In the genomic region with DNA sequence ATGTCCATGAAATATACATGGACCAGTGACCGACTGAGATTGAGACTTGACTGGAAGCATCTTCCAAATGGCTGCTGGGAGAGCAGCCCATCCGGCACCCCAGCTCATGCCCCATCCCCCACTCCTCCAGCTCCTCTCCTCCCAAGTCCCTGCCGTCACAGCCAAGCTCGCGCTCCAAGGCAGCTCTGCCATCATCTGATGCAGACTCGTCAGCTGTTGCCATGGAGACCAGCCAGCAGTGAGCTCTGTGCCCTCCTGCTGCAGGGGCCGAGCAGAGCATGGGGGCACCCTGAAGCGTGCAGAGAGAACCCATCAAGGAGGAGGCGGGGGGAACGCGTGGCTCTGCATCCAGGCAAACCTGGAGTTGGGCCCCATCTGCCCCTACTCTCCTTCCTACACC, we compare ENCODE assay signal across 9 cellular contexts.
DNase-seq lines count a peak whose midpoint lies in the region; ATAC-seq and TF ChIP-seq lines count a peak whose summit lies in the region.
"Had no signal": no experiment of that assay in that cellular context is flagged by ENCODE, and none has a peak within 500 bp of the region (broad histone marks: within the 10 kb centered on the region; RNA-seq: fewer than 3 reads in every experiment).

No MANE protein-coding gene starts in this region.

- H3K27me3 Mint-ChIP-seq in activated B cell treated with CpG ODN at 0.5 μM for 24 hours: peaks cover 4% of the 10 kb centered on the region

- TF ChIP-seq CTCF in KMS-11 (conservative IDR thresholded peaks at IDR 0.05; ENCODE audit: low read depth, low read length) (no peak), activated B cell treated with CpG ODN at 0.5 μM for 24 hours (IDR thresholded peaks at IDR 0.05) (no peak)

- H3K27ac Mint-ChIP-seq in activated B cell treated with CpG ODN at 0.5 μM for 24 hours: peak overlapping the region; percentile 56

- intact Hi-C loops in activated B cell treated with CpG ODN at 0.5 μM for 24 hours (cut with micrococcal nuclease): loop anchor here (5.0 to 10.0 kb wide), 3 partner anchors 42 to 559 kb away; no protein-coding TSS in a partner anchor

- DNase-seq in activated B cell treated with CpG ODN at 0.5 μM for 24 hours (no peak), iPS-NIHi11 (ENCODE audit: low spot score) (peak; percentile 84), cortex of kidney (lab: John Stamatoyannopoulos, UW) (no peak)
- DNase-seq in activated CD4-positive, CD25-positive, alpha-beta regulatory T cell (lab: John Stamatoyannopoulos, UW): no peak

- H3K4me1 Mint-ChIP-seq in activated B cell treated with CpG ODN at 0.5 μM for 24 hours: peaks cover 93% of the 10 kb centered on the region

- CTCF ChIA-PET in activated B cell treated with CpG ODN at 0.5 μM for 24 hours (lab: Charles Lee): no interaction called here

- H3K27me3 ChIP-seq in BLaER1 (peaks cover 40% of the 10 kb centered on the region), KMS-11 (ENCODE audit: insufficient read depth, low read depth) (no peaks in the 10 kb centered on the region)

- H3K9me3 Mint-ChIP-seq in activated B cell treated with CpG ODN at 0.5 μM for 24 hours: no peaks in the 10 kb centered on the region

- no peak overlapping the region for H2AFZ ChIP-seq in KMS-11 (ENCODE audit: low read depth)

- ATAC-seq in activated B cell treated with CpG ODN at 0.5 μM for 24 hours (ENCODE audit: low read depth) (no peak), GM19395 (IDR thresholded peaks at IDR 0.05; ENCODE audit: unreplicated experiment) (no peak), GM21576 (IDR thresholded peaks at IDR 0.05; ENCODE audit: unreplicated experiment) (no peak)

- H3K4me1 ChIP-seq in BLaER1: peaks cover 74% of the 10 kb centered on the region
- H3K4me1 ChIP-seq in KMS-11 (ENCODE audit: low read depth, poor library complexity, severe bottlenecking): peaks cover 87% of the 10 kb centered on the region

- H3K36me3 Mint-ChIP-seq in activated B cell treated with CpG ODN at 0.5 μM for 24 hours (ENCODE audit: low read depth): no peaks in the 10 kb centered on the region

- peak overlapping the region; percentile 26 for H3K4me2 ChIP-seq in BLaER1
- H3K4me2 ChIP-seq in KMS-11: peak overlapping the region; percentile 13; the same call in 1 of the 2 replicates

- H3K36me3 ChIP-seq in BLaER1: no peaks in the 10 kb centered on the region
- no peaks in the 10 kb centered on the region for H3K36me3 ChIP-seq in KMS-11 (ENCODE audit: insufficient read depth)
- H3K36me3 ChIP-seq: thoracic aorta had no signal

- H3K4me3 Mint-ChIP-seq in activated B cell treated with CpG ODN at 0.5 μM for 24 hours: peak overlapping the region; percentile 24

- no peaks in the 10 kb centered on the region for H3K9me3 ChIP-seq in BLaER1
- H3K9me3 ChIP-seq: thoracic aorta had no signal

- no peaks in the 10 kb centered on the region for H3K79me2 ChIP-seq in KMS-11 (ENCODE audit: insufficient read depth, low read depth)

- peaks cover 49% of the 10 kb centered on the region for H4K20me1 ChIP-seq in BLaER1
- no peaks in the 10 kb centered on the region for H4K20me1 ChIP-seq in KMS-11 (ENCODE audit: insufficient read depth)

- no peak overlapping the region for H3K9ac ChIP-seq in BLaER1
- H3K9ac ChIP-seq in KMS-11: no peak overlapping the region

- no peak overlapping the region for H3K27ac ChIP-seq in BLaER1
- peak overlapping the region; percentile 98; the same call in 1 of the 2 replicates for H3K27ac ChIP-seq in KMS-11
- H3K27ac ChIP-seq: thoracic aorta had no signal

- H3K4me3 ChIP-seq in BLaER1 (no peak overlapping the region), KMS-11 (IDR thresholded peaks at IDR 0.05; ENCODE audit: insufficient read depth, low read depth, low read length) (no peak overlapping the region)
- H3K4me3 ChIP-seq: thoracic aorta had no signal

- POLR2A ChIA-PET in activated B cell treated with CpG ODN at 0.5 μM for 24 hours (lab: Charles Lee): interaction anchor here (0.6 to 6.0 kb wide), 4 partner anchors 9 to 74 kb away, joined by 3 to 132 read pairs (median 8); partner anchors contain the start of gene TNRC6C
